ENCODE assay signal across 20 cellular contexts in the genomic region with DNA sequence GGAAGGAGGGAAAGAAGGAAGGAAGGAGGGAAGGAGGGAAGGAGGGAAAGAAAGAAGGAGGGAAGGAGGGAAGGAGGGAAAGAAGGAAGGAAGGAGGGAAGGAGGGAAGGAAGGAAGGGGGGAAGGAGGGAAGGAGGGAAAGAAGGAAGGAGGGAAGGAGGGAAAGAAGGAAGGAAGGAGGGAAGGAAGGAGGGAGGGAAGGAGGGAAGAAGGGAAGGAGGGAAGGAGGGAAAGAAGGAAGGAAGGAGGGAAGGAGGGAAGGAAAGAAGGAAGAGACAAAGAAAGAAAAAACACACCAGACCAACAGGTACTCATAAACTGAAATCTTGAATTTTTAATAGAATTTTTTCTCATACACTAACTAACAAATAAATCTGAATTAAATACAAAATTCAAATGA. TPM values are rescaled to one million over a fixed set of nuclear protein-coding genes. Genes with fewer than 3 reads are reported as not detected.
"Had no signal": no experiment of that assay in that cellular context is flagged by ENCODE, and none has a peak within 500 bp of the region (broad histone marks: within the 10 kb centered on the region; RNA-seq: fewer than 3 reads in every experiment).

No MANE protein-coding gene starts in this region.

RNA-seq across cellular contexts. Expression of a gene that starts 11.4 kb away (rescaled TPM):
- total RNA-seq: naive thymus-derived CD8-positive, alpha-beta T cell; natural killer cell treated with Interleukin-12 subunit alpha and Interleukin-12 subunit beta and Interleukin-15 and Interleukin-18, amount 100 ng/mL, for 72 hours; neural crest cell; omental fat pad; osteocyte; pancreas; posterior vena cava; prostate gland; pulmonary artery endothelial cell; right atrium auricular region; sciatic nerve; smooth muscle cell; spleen; suprapubic skin; testis; transverse colon; upper lobe of right lung; urinary bladder; vagina had no signal
- polyA plus RNA-seq: naive thymus-derived CD8-positive, alpha-beta T cell; pancreas; smooth muscle cell; urinary bladder had no signal

RNA-seq across cellular contexts. Expression of a gene that starts 23.2 kb away (rescaled TPM):
- total RNA-seq: naive thymus-derived CD8-positive, alpha-beta T cell; natural killer cell treated with Interleukin-12 subunit alpha and Interleukin-12 subunit beta and Interleukin-15 and Interleukin-18, amount 100 ng/mL, for 72 hours; neural crest cell; omental fat pad; osteocyte; pancreas; posterior vena cava; prostate gland; pulmonary artery endothelial cell; right atrium auricular region; sciatic nerve; smooth muscle cell; spleen; suprapubic skin; testis; transverse colon; upper lobe of right lung; urinary bladder; vagina had no signal
- polyA plus RNA-seq: naive thymus-derived CD8-positive, alpha-beta T cell; pancreas; smooth muscle cell; spleen; thymus; urinary bladder had no signal

RNA-seq across cellular contexts. Expression of a gene that starts 30.8 kb away (rescaled TPM):
- total RNA-seq: naive thymus-derived CD8-positive, alpha-beta T cell; natural killer cell treated with Interleukin-12 subunit alpha and Interleukin-12 subunit beta and Interleukin-15 and Interleukin-18, amount 100 ng/mL, for 72 hours; neural crest cell; omental fat pad; osteocyte; pancreas; posterior vena cava; prostate gland; pulmonary artery endothelial cell; right atrium auricular region; sciatic nerve; smooth muscle cell; spleen; suprapubic skin; testis; transverse colon; upper lobe of right lung; urinary bladder; vagina had no signal
- polyA plus RNA-seq: naive thymus-derived CD8-positive, alpha-beta T cell; pancreas; smooth muscle cell; spleen; thymus; urinary bladder had no signal

RNA-seq across cellular contexts. Expression of a gene that starts 48.4 kb away (rescaled TPM):
- total RNA-seq: naive thymus-derived CD8-positive, alpha-beta T cell; natural killer cell treated with Interleukin-12 subunit alpha and Interleukin-12 subunit beta and Interleukin-15 and Interleukin-18, amount 100 ng/mL, for 72 hours; neural crest cell; omental fat pad; osteocyte; pancreas; posterior vena cava; prostate gland; pulmonary artery endothelial cell; right atrium auricular region; sciatic nerve; smooth muscle cell; spleen; suprapubic skin; testis; transverse colon; upper lobe of right lung; urinary bladder; vagina had no signal
- polyA plus RNA-seq: naive thymus-derived CD8-positive, alpha-beta T cell; pancreas; smooth muscle cell; spleen; thymus; urinary bladder had no signal

RNA-seq across cellular contexts. Expression of a gene that starts 58.1 kb away (rescaled TPM):
- total RNA-seq: naive thymus-derived CD8-positive, alpha-beta T cell; natural killer cell treated with Interleukin-12 subunit alpha and Interleukin-12 subunit beta and Interleukin-15 and Interleukin-18, amount 100 ng/mL, for 72 hours; neural crest cell; omental fat pad; osteocyte; pancreas; posterior vena cava; prostate gland; pulmonary artery endothelial cell; right atrium auricular region; sciatic nerve; smooth muscle cell; suprapubic skin; testis; transverse colon; upper lobe of right lung; urinary bladder; vagina had no signal
- polyA plus RNA-seq: naive thymus-derived CD8-positive, alpha-beta T cell; smooth muscle cell; spleen; thymus; urinary bladder had no signal
